In genomic region chr15:39247574-39247973, GRCh38 we compare ENCODE assay signal across 24 cellular contexts.
DNase-seq lines count a peak whose midpoint lies in the region; ATAC-seq and TF ChIP-seq lines count a peak whose summit lies in the region.
"Had no signal": no experiment of that assay in that cellular context is flagged by ENCODE, and none has a peak within 500 bp of the region (broad histone marks: within the 10 kb centered on the region; RNA-seq: fewer than 3 reads in every experiment).

No MANE protein-coding gene starts in this region.

- TF ChIP-seq CTCF in RWPE2 (IDR thresholded peaks at IDR 0.05; ENCODE audit: poor library complexity, severe bottlenecking), result no peak
- no peak for TF ChIP-seq CTCF in fibroblast of mammary gland (conservative IDR thresholded peaks at IDR 0.05; ENCODE audit: control insufficient read depth, insufficient read depth, low read depth, low read length)
- TF ChIP-seq CTCF in endodermal cell (conservative IDR thresholded peaks at IDR 0.05), result no peak
- TF ChIP-seq CTCF in ovary (IDR thresholded peaks at IDR 0.05), result no peak

- H3K36me3 ChIP-seq in RWPE2 (ENCODE audit: low read depth), result no peaks in the 10 kb centered on the region
- no peaks in the 10 kb centered on the region for H3K36me3 ChIP-seq in skeletal muscle satellite cell (ENCODE audit: insufficient read depth, low read length)
- H3K36me3 ChIP-seq in endodermal cell (ENCODE audit: control insufficient read depth, insufficient read depth, low read length), result no peaks in the 10 kb centered on the region
- H3K36me3 ChIP-seq in ovary, result no peaks in the 10 kb centered on the region
- H3K36me3 ChIP-seq: MG63, transverse colon had no signal

- no peak for ATAC-seq in RWPE2 (ENCODE audit: low read depth)
- no peak for ATAC-seq in naive thymus-derived CD8-positive, alpha-beta T cell
- ATAC-seq: activated CD8-positive, alpha-beta T cell treated with anti-CD3 and anti-CD28 coated beads for 36 hours; activated T-cell treated with anti-CD3 and anti-CD28 coated beads, Interleukin-2, amount 50 U/mL, for 4 hours; stimulated activated naive CD8-positive, alpha-beta T cell treated with anti-CD3 and anti-CD28 coated beads, Interleukin-15, Interleukin-2, amounts not matched to agents 100 U/mL and 50 U/mL, for 24 hours had no signal

- H3K9me3 Mint-ChIP-seq in naive thymus-derived CD8-positive, alpha-beta T cell, result no peaks in the 10 kb centered on the region
- no peaks in the 10 kb centered on the region for H3K9me3 Mint-ChIP-seq in endodermal cell
- H3K9me3 Mint-ChIP-seq: activated CD8-positive, alpha-beta T cell treated with anti-CD3 and anti-CD28 coated beads for 36 hours; activated naive CD4-positive, alpha-beta T cell treated with anti-CD3 and anti-CD28 coated beads for 36 hours; activated T-cell treated with anti-CD3 and anti-CD28 coated beads, Interleukin-2, amount 50 U/mL, for 4 hours had no signal

- no peaks in the 10 kb centered on the region for H3K27me3 ChIP-seq in RWPE2 (ENCODE audit: insufficient read depth, poor library complexity, severe bottlenecking)
- H3K27me3 ChIP-seq in skeletal muscle satellite cell (ENCODE audit: control insufficient read depth, insufficient read depth, low read length), result no peaks in the 10 kb centered on the region
- H3K27me3 ChIP-seq in endodermal cell (ENCODE audit: control insufficient read depth, insufficient read depth, low read length, poor library complexity, severe bottlenecking), result no peaks in the 10 kb centered on the region
- no peaks in the 10 kb centered on the region for H3K27me3 ChIP-seq in ovary
- H3K27me3 ChIP-seq: body of pancreas, MG63, transverse colon had no signal

- peak overlapping the region; percentile 62 for H3K27ac ChIP-seq in RWPE2 (ENCODE audit: poor library complexity, severe bottlenecking)
- no peak overlapping the region for H3K27ac ChIP-seq in endodermal cell (ENCODE audit: low read depth, low read length)
- no peak overlapping the region for H3K27ac ChIP-seq in ovary
- H3K27ac ChIP-seq: coronary artery, transverse colon had no signal

- H3K36me3 Mint-ChIP-seq in naive thymus-derived CD8-positive, alpha-beta T cell, result no peaks in the 10 kb centered on the region
- H3K36me3 Mint-ChIP-seq in endodermal cell (ENCODE audit: low read depth), result no peaks in the 10 kb centered on the region
- H3K36me3 Mint-ChIP-seq: IgD-negative memory B cell had no signal

- POLR2A ChIA-PET in naive thymus-derived CD8-positive, alpha-beta T cell (lab: Charles Lee), result no interaction called here

- DNase-seq in GM04504 (ENCODE audit: low read depth) (peak; percentile 59), RWPE2 (ENCODE audit: low spot score) (no peak), fibroblast of mammary gland (ENCODE audit: low read depth) (peak; percentile 51), endodermal cell (no peak), ovary (no peak)
- no peak for DNase-seq in naive thymus-derived CD8-positive, alpha-beta T cell
- DNase-seq: activated CD8-positive, alpha-beta T cell treated with anti-CD3 and anti-CD28 coated beads for 36 hours; activated naive CD4-positive, alpha-beta T cell treated with anti-CD3 and anti-CD28 coated beads for 36 hours; activated T-cell treated with anti-CD3 and anti-CD28 coated beads, Interleukin-2, amount 50 U/mL, for 4 hours; C1 segment of cervical spinal cord; erythroblast; head of caudate nucleus; NCI-H1436; NCI-H2171; NCI-H526 treated with DMSO at 0.1 percent for 48 hours; SHP77 treated with DMSO at 0.1 percent for 48 hours; stimulated activated naive CD8-positive, alpha-beta T cell treated with anti-CD3 and anti-CD28 coated beads, Interleukin-15, Interleukin-2, amounts not matched to agents 100 U/mL and 50 U/mL, for 24 hours; T-helper 2 cell; transverse colon had no signal

- peak overlapping the region; percentile 40 for H3K4me2 ChIP-seq in skeletal muscle satellite cell (ENCODE audit: low read length)

- 86 to 100% methylated on average over 1 of the region's 1 CpG for WGBS in endodermal cell (ENCODE audit: insufficient coverage in 1 of 2, insufficient read length in 1 of 2), 2 experiments
- 96 to 98% (median 96%) methylated on average over 1 of the region's 1 CpG for WGBS in ovary, 3 donors

- peaks cover 1 to 19% (median 16%) of the 10 kb centered on the region in 4 donors for H3K4me1 Mint-ChIP-seq in naive thymus-derived CD8-positive, alpha-beta T cell
- H3K4me1 Mint-ChIP-seq in endodermal cell, result no peaks in the 10 kb centered on the region
- H3K4me1 Mint-ChIP-seq: IgD-negative memory B cell had no signal

- H3K4me3 Mint-ChIP-seq in naive thymus-derived CD8-positive, alpha-beta T cell, result no peak overlapping the region
- no peak overlapping the region for H3K4me3 Mint-ChIP-seq in endodermal cell
- H3K4me3 Mint-ChIP-seq: activated CD8-positive, alpha-beta T cell treated with anti-CD3 and anti-CD28 coated beads for 36 hours; activated naive CD4-positive, alpha-beta T cell treated with anti-CD3 and anti-CD28 coated beads for 36 hours; activated T-cell treated with anti-CD3 and anti-CD28 coated beads, Interleukin-2, amount 50 U/mL, for 4 hours; IgD-negative memory B cell had no signal

- TF ChIP-seq POLR2A in ovary (IDR thresholded peaks at IDR 0.05), result no peak

- TF ChIP-seq EP300 in ovary (IDR thresholded peaks at IDR 0.05), result no peak

- intact Hi-C loops in ovary (cut with DNase I), result no loop called here

- H3K4me3 ChIP-seq in RWPE2 (ENCODE audit: severe bottlenecking), result no peak overlapping the region
- H3K4me3 ChIP-seq in fibroblast of mammary gland (ENCODE audit: control insufficient read depth, low read depth, low read length), result no peak overlapping the region
- no peak overlapping the region for H3K4me3 ChIP-seq in skeletal muscle satellite cell (ENCODE audit: low read length)
- H3K4me3 ChIP-seq in endodermal cell (ENCODE audit: low read length), result no peak overlapping the region
- H3K4me3 ChIP-seq in ovary, result no peak overlapping the region
- H3K4me3 ChIP-seq: body of pancreas, coronary artery, MG63, transverse colon had no signal

- H3K27me3 Mint-ChIP-seq in naive thymus-derived CD8-positive, alpha-beta T cell, result peaks cover 0 to 19% (median 6%) of the 10 kb centered on the region in 5 donors
- peaks cover 2% of the 10 kb centered on the region for H3K27me3 Mint-ChIP-seq in endodermal cell (ENCODE audit: insufficient read depth)

- peak overlapping the region; percentile 62 for H3K9ac ChIP-seq in skeletal muscle satellite cell (ENCODE audit: low read depth, low read length)
- no peak overlapping the region for H3K9ac ChIP-seq in endodermal cell (ENCODE audit: extremely low read depth, low read length, poor library complexity, severe bottlenecking)

- H3K27ac Mint-ChIP-seq in naive thymus-derived CD8-positive, alpha-beta T cell, result no peak overlapping the region
- no peak overlapping the region for H3K27ac Mint-ChIP-seq in endodermal cell
- H3K27ac Mint-ChIP-seq: activated CD8-positive, alpha-beta T cell treated with anti-CD3 and anti-CD28 coated beads for 36 hours; activated naive CD4-positive, alpha-beta T cell treated with anti-CD3 and anti-CD28 coated beads for 36 hours; IgD-negative memory B cell had no signal

- H3K9me3 ChIP-seq in RWPE2 (ENCODE audit: severe bottlenecking) (no peaks in the 10 kb centered on the region), skeletal muscle satellite cell (replicated peaks; ENCODE audit: low read length) (no peaks in the 10 kb centered on the region), endodermal cell (ENCODE audit: control insufficient read depth, low read length) (no peaks in the 10 kb centered on the region), ovary (no peaks in the 10 kb centered on the region)
- H3K9me3 ChIP-seq: body of pancreas, transverse colon had no signal

- H3K4me1 ChIP-seq in RWPE2 (ENCODE audit: insufficient read depth, poor library complexity, severe bottlenecking) (peaks cover 15% of the 10 kb centered on the region), skeletal muscle satellite cell (ENCODE audit: control insufficient read depth, insufficient read depth, low read length) (peaks cover 59% of the 10 kb centered on the region), endodermal cell (ENCODE audit: control insufficient read depth, insufficient read depth, low read length) (no peaks in the 10 kb centered on the region), ovary (ENCODE audit: insufficient read depth) (no peaks in the 10 kb centered on the region)
- H3K4me1 ChIP-seq: transverse colon had no signal

Comparison
In these comparisons a context has a peak if more than half of its experiments do, and no peak if none do; other contexts are left out.
1. DNase-seq: peak in GM04504 (single experiment) and fibroblast of mammary gland (single experiment); none in RWPE2 (single experiment), naive thymus-derived CD8-positive, alpha-beta T cell (0 of 10), endodermal cell (single experiment) and ovary (0 of 5).